Comparison of ENCODE assay signal across 10 cellular contexts in genomic region chr6:81561071-81561564, GRCh38.
DNase-seq lines count a peak whose midpoint lies in the region; ATAC-seq and TF ChIP-seq lines count a peak whose summit lies in the region.
"Had no signal": no experiment of that assay in that cellular context is flagged by ENCODE, and none has a peak within 500 bp of the region (broad histone marks: within the 10 kb centered on the region; RNA-seq: fewer than 3 reads in every experiment).

No MANE protein-coding gene starts in this region.

- no peak overlapping the region for H3K27ac Mint-ChIP-seq in MCF 10A (ENCODE audit: low read depth, unreplicated experiment)

- no peak overlapping the region for H3K4me3 ChIP-seq in breast epithelium
- H3K4me3 ChIP-seq in SJCRH30: no peak overlapping the region
- H3K4me3 ChIP-seq in left lung: no peak overlapping the region

- peak; percentile 21 for DNase-seq in MCF 10A (ENCODE audit: unreplicated experiment)
- DNase-seq in breast epithelium (ENCODE audit: low spot score in 2 of 2): no peak
- DNase-seq in SJCRH30: peak; percentile 17 to 55
- DNase-seq in left lung: no peak
- DNase-seq in GOT3 (lab: John Stamatoyannopoulos, UW): no peak
- no peak for DNase-seq in NCI-H187 treated with DMSO at 0.1 percent for 48 hours (lab: John Stamatoyannopoulos, UW)
- DNase-seq in T-helper 1 cell: no peak
- DNase-seq: NCI-H2171, SIG-M5 had no signal

- CTCF ChIA-PET in MCF 10A (lab: Yijun Ruan, JAX): interaction anchor here (0.6 kb wide), 3 partner anchors 77 to 109 kb away, joined by 3 to 4 read pairs (median 3); no protein-coding TSS in a partner anchor

- H3K4me3 Mint-ChIP-seq in MCF 10A (ENCODE audit: unreplicated experiment): no peak overlapping the region

- H3K9me3 Mint-ChIP-seq in MCF 10A (ENCODE audit: unreplicated experiment): no peaks in the 10 kb centered on the region

- no peak overlapping the region for H3K27ac ChIP-seq in breast epithelium
- H3K27ac ChIP-seq in SJCRH30: no peak overlapping the region; the same call in 1 of the 2 replicates
- no peak overlapping the region for H3K27ac ChIP-seq in left lung

- H3K27me3 Mint-ChIP-seq in MCF 10A (ENCODE audit: insufficient read depth, unreplicated experiment): no peaks in the 10 kb centered on the region

- peak; percentile 49 for ATAC-seq in left lung
- ATAC-seq in HG02938 (IDR thresholded peaks at IDR 0.05; ENCODE audit: unreplicated experiment): no peak

- intact Hi-C loops in MCF 10A (cut with micrococcal nuclease): no loop called here
- intact Hi-C loops in breast epithelium (cut with DNase I; ENCODE audit: low total_unique reads): no loop called here
- intact Hi-C loops in left lung (cut with DNase I): no loop called here

- no peaks in the 10 kb centered on the region for H3K36me3 Mint-ChIP-seq in MCF 10A (ENCODE audit: insufficient read depth, unreplicated experiment)

- no peaks in the 10 kb centered on the region for H3K4me1 ChIP-seq in breast epithelium
- H3K4me1 ChIP-seq in SJCRH30: peaks cover 27% of the 10 kb centered on the region
- H3K4me1 ChIP-seq in left lung: no peaks in the 10 kb centered on the region

- H3K36me3 ChIP-seq in breast epithelium: no peaks in the 10 kb centered on the region
- H3K36me3 ChIP-seq in SJCRH30: no peaks in the 10 kb centered on the region
- no peaks in the 10 kb centered on the region for H3K36me3 ChIP-seq in left lung

- no peaks in the 10 kb centered on the region for H3K27me3 ChIP-seq in breast epithelium
- no peaks in the 10 kb centered on the region for H3K27me3 ChIP-seq in SJCRH30
- H3K27me3 ChIP-seq in left lung: no peaks in the 10 kb centered on the region

- TF ChIP-seq POLR2A in breast epithelium (IDR thresholded peaks at IDR 0.05): no peak

- POLR2A ChIA-PET in MCF 10A (lab: Yijun Ruan, JAX): no interaction called here

- H3K4me1 Mint-ChIP-seq in MCF 10A (ENCODE audit: insufficient read depth, unreplicated experiment): peaks cover 5% of the 10 kb centered on the region

- no TSS peak for BruUV-seq in MCF 10A (replicated peaks; lab: Mats Ljungman, UMichigan)

- H3K9me3 ChIP-seq in breast epithelium (no peaks in the 10 kb centered on the region), SJCRH30 (replicated peaks) (no peaks in the 10 kb centered on the region), left lung (no peaks in the 10 kb centered on the region)

- TF ChIP-seq CTCF in MCF 10A (IDR thresholded peaks at IDR 0.05; ENCODE audit: unreplicated experiment) (no peak), breast epithelium (IDR thresholded peaks at IDR 0.05) (no peak), left lung (IDR thresholded peaks at IDR 0.05) (no peak)

Comparison
In these comparisons a context has a peak if more than half of its experiments do, and no peak if none do; other contexts are left out.
1. DNase-seq: peak in MCF 10A (single experiment) and SJCRH30 (2 of 2); none in breast epithelium (0 of 2), left lung (0 of 2), GOT3 (single experiment), NCI-H187 treated with DMSO at 0.1 percent for 48 hours (single experiment) and T-helper 1 cell (0 of 5).